ENCODE assay signal across 1 cellular context in genomic region chr9:136718463-136719211, GRCh38.
TF ChIP-seq lines count a peak whose summit lies in the region.

No MANE protein-coding gene starts in this region.

TF ChIP-seq in HEK293, 187 proteins besides CTCF, POLR2A, EP300 and RAD21:
- peak; percentile 77 for TF ChIP-seq BCL11B (tag by site-specific recombination; IDR thresholded peaks at IDR 0.05; ENCODE audit: low read depth)
- TF ChIP-seq ZNF354C (tag by site-specific recombination; IDR thresholded peaks at IDR 0.05; ENCODE audit: borderline replicate concordance, low read depth), result no peak
- TF ChIP-seq GLIS2 (tag by site-specific recombination; IDR thresholded peaks at IDR 0.05), result 0 out of 2 replicates have a peak, but pooled peaks have one; percentile 8
- TF ChIP-seq ZFHX2 (tag by site-specific recombination; conservative IDR thresholded peaks at IDR 0.05), result no peak
- peak; percentile 43; the same call in 1 of the 2 replicates for TF ChIP-seq BCL11A (tag by site-specific recombination; IDR thresholded peaks at IDR 0.05; ENCODE audit: low read depth)
TF ChIP-seq in HEK293: peak in this region for 3.
